In genomic region chr1:59743324-59744108, GRCh38 we compare ENCODE assay signal across 12 cellular contexts.
A peak's percentile ranks its signal among the peaks of the same experiment; 100 is the strongest.
DNase-seq lines count a peak whose midpoint lies in the region; ATAC-seq and TF ChIP-seq lines count a peak whose summit lies in the region.
"Had no signal": no experiment of that assay in that cellular context is flagged by ENCODE, and none has a peak within 500 bp of the region (broad histone marks: within the 10 kb centered on the region; RNA-seq: fewer than 3 reads in every experiment).

No MANE protein-coding gene starts in this region.

- TF ChIP-seq CTCF in esophagus muscularis mucosa (IDR thresholded peaks at IDR 0.05) (no peak), mesothelial cell of epicardium (IDR thresholded peaks at IDR 0.05; ENCODE audit: unreplicated experiment) (no peak), transverse colon (IDR thresholded peaks at IDR 0.05) (no peak)

- TF ChIP-seq POLR2A in esophagus muscularis mucosa (IDR thresholded peaks at IDR 0.05; ENCODE audit: low read depth), result no peak
- TF ChIP-seq POLR2A in transverse colon (IDR thresholded peaks at IDR 0.05), result no peak

- H3K4me1 ChIP-seq in esophagus muscularis mucosa, result peaks cover 9 to 30% (median 18%) of the 10 kb centered on the region in 4 donors
- H3K4me1 ChIP-seq in transverse colon, result peaks cover 0 to 19% (median 0%) of the 10 kb centered on the region in 4 donors

- peak overlapping the region; percentile 42 to 70 (median 52) for H3K27ac ChIP-seq in esophagus muscularis mucosa (replicated peaks in 1 of 4)
- peak overlapping the region; percentile 47 to 59 (median 52) for H3K27ac ChIP-seq in transverse colon
- H3K27ac ChIP-seq: epithelial cell of prostate had no signal

- no peaks in the 10 kb centered on the region for H3K36me3 Mint-ChIP-seq in mesothelial cell of epicardium

- H3K4me3 Mint-ChIP-seq in mesothelial cell of epicardium, result no peak overlapping the region
- H3K4me3 Mint-ChIP-seq: activated naive CD4-positive, alpha-beta T cell treated with anti-CD3 and anti-CD28 coated beads, Interleukin-2, amount 50 U/mL, for 24 hours had no signal

- no peak overlapping the region for H3K4me3 ChIP-seq in esophagus muscularis mucosa
- no peak overlapping the region for H3K4me3 ChIP-seq in transverse colon

- WGBS in esophagus muscularis mucosa, result 48% methylated on average over 3 of the region's 3 CpGs
- WGBS in transverse colon (ENCODE audit: low coverage in 1 of 2), 2 donors, result 54 to 66% methylated on average over 3 of the region's 3 CpGs

- peaks cover 34% of the 10 kb centered on the region for H3K4me1 Mint-ChIP-seq in mesothelial cell of epicardium
- H3K4me1 Mint-ChIP-seq: activated naive CD4-positive, alpha-beta T cell treated with anti-CD3 and anti-CD28 coated beads, Interleukin-2, amount 50 U/mL, for 24 hours had no signal

- H3K36me3 ChIP-seq in esophagus muscularis mucosa, result no peaks in the 10 kb centered on the region
- H3K36me3 ChIP-seq in transverse colon, result no peaks in the 10 kb centered on the region

- peak overlapping the region; percentile 22 for H3K27ac Mint-ChIP-seq in mesothelial cell of epicardium
- H3K27ac Mint-ChIP-seq: activated naive CD4-positive, alpha-beta T cell treated with anti-CD3 and anti-CD28 coated beads, Interleukin-2, amount 50 U/mL, for 24 hours had no signal

- ATAC-seq in GM21737 (IDR thresholded peaks at IDR 0.05; ENCODE audit: unreplicated experiment) (no peak), GM21360 (IDR thresholded peaks at IDR 0.05; ENCODE audit: unreplicated experiment) (no peak), HG02938 (IDR thresholded peaks at IDR 0.05; ENCODE audit: unreplicated experiment) (no peak)

- intact Hi-C loops in esophagus muscularis mucosa (cut with DNase I), result no loop called here
- intact Hi-C loops in transverse colon (cut with DNase I; ENCODE audit: low total_unique reads), result no loop called here

- H3K9me3 ChIP-seq in esophagus muscularis mucosa (no peaks in the 10 kb centered on the region), transverse colon (no peaks in the 10 kb centered on the region)

- DNase-seq in SKM-1 treated with dmso at 0.1 percent for 144 hours (lab: John Stamatoyannopoulos, UW; ENCODE audit: unreplicated experiment), result peak; percentile 72
- DNase-seq in esophagus muscularis mucosa (ENCODE audit: extremely low spot score), result no peak
- DNase-seq in mesothelial cell of epicardium (ENCODE audit: low spot score in 2 of 2, unreplicated experiment in 2 of 2), result no peak
- no peak for DNase-seq in transverse colon
- DNase-seq: activated CD4-positive, alpha-beta T cell treated with anti-CD3 and anti-CD28 coated beads for 4 hours; DND-41; NCI-H1694 treated with DMSO at 0.1 percent for 48 hours had no signal

- TF ChIP-seq EP300 in esophagus muscularis mucosa (IDR thresholded peaks at IDR 0.05) (no peak), transverse colon (IDR thresholded peaks at IDR 0.05; ENCODE audit: low read depth) (no peak)

- no peaks in the 10 kb centered on the region for H3K9me3 Mint-ChIP-seq in mesothelial cell of epicardium
- H3K9me3 Mint-ChIP-seq: activated naive CD4-positive, alpha-beta T cell treated with anti-CD3 and anti-CD28 coated beads, Interleukin-2, amount 50 U/mL, for 24 hours had no signal

- in situ Hi-C loops in transverse colon (cut with MboI; ENCODE audit: low pct_ligation_motif_present in 1 of 4, low pct_unique_long_range_greater_than_20kb in 1 of 4, low sequenced_read_pairs in 3 of 4), result no loop called here

- H3K27me3 Mint-ChIP-seq in mesothelial cell of epicardium (ENCODE audit: low read depth), result no peaks in the 10 kb centered on the region
- H3K27me3 Mint-ChIP-seq: activated naive CD4-positive, alpha-beta T cell treated with anti-CD3 and anti-CD28 coated beads, Interleukin-2, amount 50 U/mL, for 24 hours had no signal

- H3K27me3 ChIP-seq in esophagus muscularis mucosa (no peaks in the 10 kb centered on the region), transverse colon (no peaks in the 10 kb centered on the region)
